Comparison of ENCODE assay signal across 19 cellular contexts in the genomic region with DNA sequence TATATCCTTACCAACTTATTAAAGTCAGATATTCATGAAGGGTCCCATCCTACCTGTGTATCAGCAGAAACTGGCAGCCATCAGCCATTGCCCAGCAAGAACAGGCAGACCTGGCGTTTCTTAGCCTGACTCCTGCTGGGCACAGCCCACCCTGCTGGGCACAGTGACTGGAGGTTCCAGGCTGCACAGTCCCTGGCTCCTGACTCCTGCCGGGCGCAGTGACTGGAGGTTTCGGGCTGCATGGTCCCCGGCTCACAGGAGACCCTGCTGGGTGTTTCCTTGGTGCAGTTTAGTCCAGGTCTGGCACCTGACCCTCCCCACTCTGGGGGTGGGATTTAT. TPM values are rescaled to one million over a fixed set of nuclear protein-coding genes. Genes with fewer than 3 reads are reported as not detected.
A peak's percentile ranks its signal among the peaks of the same experiment; 100 is the strongest.
DNase-seq lines count a peak whose midpoint lies in the region; FAIRE-seq and TF ChIP-seq lines count a peak whose summit lies in the region.
"Had no signal": no experiment of that assay in that cellular context is flagged by ENCODE, and none has a peak within 500 bp of the region (broad histone marks: within the 10 kb centered on the region; RNA-seq: fewer than 3 reads in every experiment).

No MANE protein-coding gene starts in this region.

- H3K4me1 ChIP-seq in SK-N-SH (ENCODE audit: control insufficient read depth in 1 of 2, insufficient read depth in 2 of 2, low read depth in 1 of 2, low read length in 1 of 2) (peaks cover 13 to 43% of the 10 kb centered on the region in 2 experiments; a peak in 3 of 4 replicates), left ventricle myocardium inferior (peaks cover 97% of the 10 kb centered on the region), stomach (peaks cover 61 to 96% (median 87%) of the 10 kb centered on the region in 4 donors), BE2C (no peaks in the 10 kb centered on the region)

- H3K9me3 ChIP-seq in SK-N-SH (no peaks in the 10 kb centered on the region), left ventricle myocardium inferior (replicated peaks) (no peaks in the 10 kb centered on the region), stomach (no peaks in the 10 kb centered on the region), BE2C (no peaks in the 10 kb centered on the region)
- H3K9me3 ChIP-seq: neutrophil had no signal

- no peak for TF ChIP-seq POLR2A in stomach (IDR thresholded peaks at IDR 0.05)
- no peak; the same call in 1 of the 2 replicates for TF ChIP-seq POLR2A in GM12892 (IDR thresholded peaks at IDR 0.05; ENCODE audit: low read depth, low read length)

- DNase-seq in DMS53 (lab: John Stamatoyannopoulos, UW) = peak; percentile 57
- DNase-seq in DMS53 treated with DMSO at 0.1 percent for 48 hours (lab: John Stamatoyannopoulos, UW; ENCODE audit: unreplicated experiment) = no peak
- no peak for DNase-seq in SK-N-SH
- no peak for DNase-seq in left ventricle myocardium inferior
- no peak for DNase-seq in stomach
- DNase-seq in GM12892 (ENCODE audit: insufficient read length) = no peak
- no peak for DNase-seq in NCI-H2029 treated with DMSO at 0.1 percent for 48 hours (lab: John Stamatoyannopoulos, UW)
- DNase-seq in BE2C = no peak
- DNase-seq: activated CD8-positive, alpha-beta T cell treated with anti-CD3 and anti-CD28 coated beads for 36 hours; amniotic stem cell; CD4-positive, CD25-positive, alpha-beta regulatory T cell; KBM-7; NCI-H1105; NCI-H82; stimulated activated CD4-positive, alpha-beta T cell treated with anti-CD3 and anti-CD28 coated beads, Interleukin-4, amount 100 ng/mL, for 1 hour; T-helper 1 cell; WERI-Rb-1 had no signal

- H3F3A ChIP-seq in SK-N-SH (replicated peaks; ENCODE audit: insufficient read depth) = peaks cover 49% of the 10 kb centered on the region

- peak overlapping the region; percentile 58; the same call in 1 of the 2 replicates for H3K4me2 ChIP-seq in SK-N-SH

- no peak overlapping the region for H3K4me3 ChIP-seq in SK-N-SH (ENCODE audit: low read depth in 2 of 2, low read length in 1 of 2)
- H3K4me3 ChIP-seq in left ventricle myocardium inferior = no peak overlapping the region
- peak overlapping the region in 1 of 4 donors; percentile 6 for H3K4me3 ChIP-seq in stomach
- no peak overlapping the region for H3K4me3 ChIP-seq in BE2C (ENCODE audit: low read depth, low read length)

- H3K27ac ChIP-seq in SK-N-SH (ENCODE audit: low read depth in 2 of 2, low read length in 1 of 2) = peak overlapping the region in 1 of 2 experiments; percentile 84; a peak in 2 of 4 replicates
- peak overlapping the region; percentile 93 for H3K27ac ChIP-seq in left ventricle myocardium inferior (replicated peaks)
- H3K27ac ChIP-seq in stomach = peak overlapping the region; percentile 86 to 91 (median 89)
- H3K27ac ChIP-seq: HL-60, WERI-Rb-1 had no signal

- POLR2A ChIA-PET in SK-N-SH (lab: Yijun Ruan, JAX) = no interaction called here

- no peaks in the 10 kb centered on the region for H3K9me2 ChIP-seq in SK-N-SH

- H3K27me3 ChIP-seq in SK-N-SH (ENCODE audit: insufficient read depth) (no peaks in the 10 kb centered on the region), left ventricle myocardium inferior (ENCODE audit: low read depth) (no peaks in the 10 kb centered on the region), stomach (no peaks in the 10 kb centered on the region), BE2C (no peaks in the 10 kb centered on the region)
- H3K27me3 ChIP-seq: neutrophil had no signal

- no peak overlapping the region for H2AFZ ChIP-seq in SK-N-SH (ENCODE audit: low read depth)

- CTCF ChIA-PET in SK-N-SH (lab: Yijun Ruan, JAX) = interaction anchor here (0.6 to 4.5 kb wide), 3 partner anchors 8 to 52 kb away, joined by 3 to 30 read pairs (median 3); no protein-coding TSS in a partner anchor

- TF ChIP-seq EP300 in SK-N-SH (IDR thresholded peaks at IDR 0.05; ENCODE audit: borderline replicate concordance in 1 of 2, low read depth in 1 of 2, low read length in 1 of 2) = no peak
- no peak for TF ChIP-seq EP300 in stomach (IDR thresholded peaks at IDR 0.05)

- peaks cover 68% of the 10 kb centered on the region for H4K20me1 ChIP-seq in SK-N-SH (ENCODE audit: insufficient read depth)

- TF ChIP-seq CTCF in SK-N-SH (IDR thresholded peaks at IDR 0.05) (no peak), left ventricle myocardium inferior (IDR thresholded peaks at IDR 0.05; ENCODE audit: borderline replicate concordance) (no peak), stomach (IDR thresholded peaks at IDR 0.05) (no peak), BE2C (IDR thresholded peaks at IDR 0.05; ENCODE audit: low read depth, low read length) (no peak)

- intact Hi-C loops in left ventricle myocardium inferior (cut with micrococcal nuclease) = no loop called here
- intact Hi-C loops in stomach (cut with DNase I; ENCODE audit: low total_unique reads) = loop anchor here (10.0 kb wide), 1 partner anchor 51 kb away; no protein-coding TSS in a partner anchor

- H3K9ac ChIP-seq in SK-N-SH = no peak overlapping the region

- H3K79me2 ChIP-seq in SK-N-SH (ENCODE audit: insufficient read depth) = peaks cover 8% of the 10 kb centered on the region

- TF ChIP-seq RAD21 in SK-N-SH (IDR thresholded peaks at IDR 0.05; ENCODE audit: low read length) = no peak

- no peak for FAIRE-seq in GM12892 (lab: Jason Lieb, UNC)

- H3K36me3 ChIP-seq in SK-N-SH (replicated peaks in 1 of 2; ENCODE audit: control insufficient read depth in 1 of 2, insufficient read depth in 2 of 2, low read length in 1 of 2) (peaks cover 43 to 65% of the 10 kb centered on the region in 2 experiments), left ventricle myocardium inferior (peaks cover 75% of the 10 kb centered on the region), stomach (peaks cover 47 to 91% (median 86%) of the 10 kb centered on the region in 4 donors), BE2C (peaks cover 26% of the 10 kb centered on the region)

- WGBS in SK-N-SH (ENCODE audit: low lambda C conversion rate) = 96% methylated on average over 4 of the region's 5 CpGs
- WGBS in stomach, 5 donors = 57 to 87% (median 84%) methylated on average over 1 to 5 of the region's 5 CpGs

TF ChIP-seq in SK-N-SH, 30 proteins besides CTCF, POLR2A, EP300 and RAD21 (continues in another document):
- no peak for TF ChIP-seq FOSL2 (IDR thresholded peaks at IDR 0.05; ENCODE audit: borderline replicate concordance, low read depth)
- TF ChIP-seq, protein P1, sequence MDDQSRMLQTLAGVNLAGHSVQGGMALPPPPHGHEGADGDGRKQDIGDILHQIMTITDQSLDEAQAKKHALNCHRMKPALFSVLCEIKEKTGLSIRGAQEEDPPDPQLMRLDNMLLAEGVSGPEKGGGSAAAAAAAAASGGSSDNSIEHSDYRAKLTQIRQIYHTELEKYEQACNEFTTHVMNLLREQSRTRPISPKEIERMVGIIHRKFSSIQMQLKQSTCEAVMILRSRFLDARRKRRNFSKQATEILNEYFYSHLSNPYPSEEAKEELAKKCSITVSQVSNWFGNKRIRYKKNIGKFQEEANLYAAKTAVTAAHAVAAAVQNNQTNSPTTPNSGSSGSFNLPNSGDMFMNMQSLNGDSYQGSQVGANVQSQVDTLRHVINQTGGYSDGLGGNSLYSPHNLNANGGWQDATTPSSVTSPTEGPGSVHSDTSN (IDR thresholded peaks at IDR 0.05) = no peak
- TF ChIP-seq SIN3A (IDR thresholded peaks at IDR 0.05; ENCODE audit: borderline replicate concordance, low read depth, low read length) = no peak
- TF ChIP-seq FOXJ3 (CRISPR knock-in tag; IDR thresholded peaks at IDR 0.05) = no peak
- TF ChIP-seq RCOR1 (IDR thresholded peaks at IDR 0.05; ENCODE audit: low read length) = no peak
- TF ChIP-seq JUND (IDR thresholded peaks at IDR 0.05) = no peak
- TF ChIP-seq NFIC (IDR thresholded peaks at IDR 0.05; ENCODE audit: borderline replicate concordance) = no peak
- TF ChIP-seq, protein P2, sequence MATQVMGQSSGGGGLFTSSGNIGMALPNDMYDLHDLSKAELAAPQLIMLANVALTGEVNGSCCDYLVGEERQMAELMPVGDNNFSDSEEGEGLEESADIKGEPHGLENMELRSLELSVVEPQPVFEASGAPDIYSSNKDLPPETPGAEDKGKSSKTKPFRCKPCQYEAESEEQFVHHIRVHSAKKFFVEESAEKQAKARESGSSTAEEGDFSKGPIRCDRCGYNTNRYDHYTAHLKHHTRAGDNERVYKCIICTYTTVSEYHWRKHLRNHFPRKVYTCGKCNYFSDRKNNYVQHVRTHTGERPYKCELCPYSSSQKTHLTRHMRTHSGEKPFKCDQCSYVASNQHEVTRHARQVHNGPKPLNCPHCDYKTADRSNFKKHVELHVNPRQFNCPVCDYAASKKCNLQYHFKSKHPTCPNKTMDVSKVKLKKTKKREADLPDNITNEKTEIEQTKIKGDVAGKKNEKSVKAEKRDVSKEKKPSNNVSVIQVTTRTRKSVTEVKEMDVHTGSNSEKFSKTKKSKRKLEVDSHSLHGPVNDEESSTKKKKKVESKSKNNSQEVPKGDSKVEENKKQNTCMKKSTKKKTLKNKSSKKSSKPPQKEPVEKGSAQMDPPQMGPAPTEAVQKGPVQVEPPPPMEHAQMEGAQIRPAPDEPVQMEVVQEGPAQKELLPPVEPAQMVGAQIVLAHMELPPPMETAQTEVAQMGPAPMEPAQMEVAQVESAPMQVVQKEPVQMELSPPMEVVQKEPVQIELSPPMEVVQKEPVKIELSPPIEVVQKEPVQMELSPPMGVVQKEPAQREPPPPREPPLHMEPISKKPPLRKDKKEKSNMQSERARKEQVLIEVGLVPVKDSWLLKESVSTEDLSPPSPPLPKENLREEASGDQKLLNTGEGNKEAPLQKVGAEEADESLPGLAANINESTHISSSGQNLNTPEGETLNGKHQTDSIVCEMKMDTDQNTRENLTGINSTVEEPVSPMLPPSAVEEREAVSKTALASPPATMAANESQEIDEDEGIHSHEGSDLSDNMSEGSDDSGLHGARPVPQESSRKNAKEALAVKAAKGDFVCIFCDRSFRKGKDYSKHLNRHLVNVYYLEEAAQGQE (IDR thresholded peaks at IDR 0.05; ENCODE audit: low read depth, low read length) = no peak
- no peak for TF ChIP-seq POLR2AphosphoS5 (IDR thresholded peaks at IDR 0.05; ENCODE audit: low read depth, low read length)

RNA-seq across cellular contexts. Expression of a gene that starts 6.7 kb away (rescaled TPM):
- polyA plus RNA-seq in SK-N-SH (2012; rRNA removed) (9.9 and 10.7 TPM in 2 replicates), stomach (1 to 10 TPM; 7.3 to 9.5 (median 8.6) TPM)
- 11.3 and 11.4 TPM in 2 replicates for polyA plus RNA-seq in SK-N-SH (2012; cell fraction: cytosol; rRNA removed)
- polyA plus RNA-seq in SK-N-SH (2012; cell fraction: nucleus; rRNA removed) = 5.0 and 5.2 TPM in 2 replicates
- total RNA-seq in left ventricle myocardium inferior (17.6 TPM), stomach (10 to 100 TPM in 2 of 5 donors, 1 to 10 TPM in 2, under 1 TPM in 1; 0.29 to 22.6 (median 8.9) TPM)
- 7.4 TPM for polyA plus RNA-seq in GM12892 (2012; ENCODE audit: missing spikeins)
- 16.4 TPM for polyA plus RNA-seq in BE2C (2012; ENCODE audit: insufficient read depth, insufficient read length, low read depth)

RNA-seq across cellular contexts. Expression of a gene that starts 24.0 kb away (rescaled TPM):
- polyA plus RNA-seq in SK-N-SH (2012; rRNA removed) (19.5 and 23.9 TPM in 2 replicates), stomach (10 to 100 TPM; 17.9 to 33.8 (median 23.2) TPM)
- 13.0 and 16.3 TPM in 2 replicates for polyA plus RNA-seq in SK-N-SH (2012; cell fraction: cytosol; rRNA removed)
- polyA plus RNA-seq in SK-N-SH (2012; cell fraction: nucleus; rRNA removed) = 16.6 and 20.7 TPM in 2 replicates
- total RNA-seq in left ventricle myocardium inferior (13.8 TPM), stomach (10 to 100 TPM; 21.0 to 47.8 (median 26.9) TPM)
- polyA plus RNA-seq in GM12892 (2012; ENCODE audit: missing spikeins) = 2.0 TPM
- 11.4 TPM for polyA plus RNA-seq in BE2C (2012; ENCODE audit: insufficient read depth, insufficient read length, low read depth)
